Comparison of ENCODE assay signal across 41 cellular contexts in genomic region chr1:22607154-22607553, GRCh38. TPM values are rescaled to one million over a fixed set of nuclear protein-coding genes. Genes with fewer than 3 reads are reported as not detected.
DNase-seq lines count a peak whose midpoint lies in the region; ATAC-seq and TF ChIP-seq lines count a peak whose summit lies in the region.
"Had no signal": no experiment of that assay in that cellular context is flagged by ENCODE, and none has a peak within 500 bp of the region (broad histone marks: within the 10 kb centered on the region; RNA-seq: fewer than 3 reads in every experiment).

No MANE protein-coding gene starts in this region.

- intact Hi-C loops in natural killer cell (cut with micrococcal nuclease) (no loop called here), left ventricle myocardium superior (cut with micrococcal nuclease) (no loop called here)

- no peak for ATAC-seq in natural killer cell treated with Interleukin-12 subunit alpha and Interleukin-12 subunit beta and Interleukin-15 and Interleukin-18, amount 100 ng/mL, for 72 hours
- no peak for ATAC-seq in natural killer cell
- peak; percentile 69 for ATAC-seq in WTC11
- no peak for ATAC-seq in left ventricle myocardium superior
- ATAC-seq: activated naive CD8-positive, alpha-beta T cell treated with anti-CD3 and anti-CD28 coated beads, Interleukin-2, amount 50 U/mL, for 24 hours; body of pancreas; foreskin keratinocyte; mucosa of descending colon had no signal

- no peak overlapping the region for H3K27ac ChIP-seq in substantia nigra (ENCODE audit: low read depth, low read length, poor library complexity, severe bottlenecking)
- H3K27ac ChIP-seq: body of pancreas, esophagus squamous epithelium, foreskin keratinocyte, heart right ventricle, pancreas, skin epidermis had no signal

- H3K27ac Mint-ChIP-seq in natural killer cell treated with Interleukin-12 subunit alpha and Interleukin-12 subunit beta and Interleukin-15 and Interleukin-18, amount 100 ng/mL, for 72 hours: no peak overlapping the region
- H3K27ac Mint-ChIP-seq in natural killer cell: no peak overlapping the region
- no peak overlapping the region for H3K27ac Mint-ChIP-seq in WTC11
- H3K27ac Mint-ChIP-seq: activated CD4-positive, alpha-beta memory T cell treated with anti-CD3 and anti-CD28 coated beads, Interleukin-2, amount 10 ng/mL, durations not matched to agents 7 days and 5 days; activated naive CD8-positive, alpha-beta T cell treated with anti-CD3 and anti-CD28 coated beads, Interleukin-2, amount 50 U/mL, for 24 hours; CD8-positive, alpha-beta memory T cell; HFFc6; nephron; T-helper 1 cell treated with Interleukin-12 subunit alpha and Interleukin-12 subunit beta and Interleukin-4 antibody, amounts not matched to agents 30 μg/mL and 1 μg/mL, for 36 hours had no signal

- peak; percentile 0 for DNase-seq in natural killer cell treated with Interleukin-12 subunit alpha and Interleukin-12 subunit beta and Interleukin-15 and Interleukin-18, amount 100 ng/mL, for 72 hours (ENCODE audit: low spot score)
- DNase-seq in natural killer cell (no peak), WTC11 (ENCODE audit: low spot score) (peak; percentile 63), iPS-NIHi7 (ENCODE audit: extremely low spot score) (peak; percentile 78), left ventricle myocardium superior (no peak), substantia nigra (lab: John Stamatoyannopoulos, UW) (no peak), GM13976 (ENCODE audit: low spot score) (no peak)
- DNase-seq in stimulated activated CD4-positive, alpha-beta T cell treated with anti-CD3 and anti-CD28 coated beads, Interleukin-2, amount 100 ng/mL, for 48 hours: no peak
- DNase-seq: activated CD4-positive, alpha-beta memory T cell treated with anti-CD3 and anti-CD28 coated beads, Interleukin-2, amount 10 ng/mL, durations not matched to agents 7 days and 5 days; activated CD4-positive, alpha-beta T cell treated with anti-CD3 and anti-CD28 coated beads for 1 hour; activated CD8-positive, alpha-beta memory T cell treated with anti-CD3 and anti-CD28 coated beads, Interleukin-2, amount 50 U/mL, for 4 hours; activated naive CD4-positive, alpha-beta T cell; activated naive CD8-positive, alpha-beta T cell treated with anti-CD3 and anti-CD28 coated beads, Interleukin-2, amount 50 U/mL, for 24 hours; BE2C; body of pancreas; CD8-positive, alpha-beta memory T cell; EL; esophagus squamous epithelium; foreskin keratinocyte; heart right ventricle; HFFc6; KG1; kidney glomerular epithelial cell; mucosa of descending colon; NCI-H1105; NCI-H187 treated with DMSO at 0.1 percent for 48 hours; NCI-H2171; NCI-H510A treated with DMSO at 0.1 percent for 48 hours; OCI-M1; pancreas; stimulated activated naive CD4-positive, alpha-beta T cell had no signal

- CTCF ChIA-PET in WTC11 (lab: Charles Lee): interaction anchor here (0.8 to 1.0 kb wide), 3 partner anchors 15 to 35 kb away, joined by 3 to 4 read pairs (median 3); no protein-coding TSS in a partner anchor

- POLR2A ChIA-PET in WTC11 (lab: Charles Lee): no interaction called here

- peaks cover 36 to 58% of the 10 kb centered on the region in 2 donors for H3K27me3 Mint-ChIP-seq in natural killer cell treated with Interleukin-12 subunit alpha and Interleukin-12 subunit beta and Interleukin-15 and Interleukin-18, amount 100 ng/mL, for 72 hours
- H3K27me3 Mint-ChIP-seq in natural killer cell (ENCODE audit: low read depth in 2 of 2) (peaks cover 36 to 62% of the 10 kb centered on the region in 2 donors), WTC11 (ENCODE audit: low read depth) (peaks cover 13% of the 10 kb centered on the region)

- no peak overlapping the region for H3K4me3 Mint-ChIP-seq in natural killer cell treated with Interleukin-12 subunit alpha and Interleukin-12 subunit beta and Interleukin-15 and Interleukin-18, amount 100 ng/mL, for 72 hours
- H3K4me3 Mint-ChIP-seq in natural killer cell (no peak overlapping the region), WTC11 (no peak overlapping the region)
- H3K4me3 Mint-ChIP-seq: activated CD4-positive, alpha-beta memory T cell treated with anti-CD3 and anti-CD28 coated beads, Interleukin-2, amount 10 ng/mL, durations not matched to agents 7 days and 5 days; activated naive CD8-positive, alpha-beta T cell treated with anti-CD3 and anti-CD28 coated beads, Interleukin-2, amount 50 U/mL, for 24 hours; CD8-positive, alpha-beta memory T cell; HFFc6; nephron; T-helper 1 cell treated with Interleukin-12 subunit alpha and Interleukin-12 subunit beta and Interleukin-4 antibody, amounts not matched to agents 30 μg/mL and 1 μg/mL, for 36 hours had no signal

- H3K4me1 Mint-ChIP-seq in natural killer cell treated with Interleukin-12 subunit alpha and Interleukin-12 subunit beta and Interleukin-15 and Interleukin-18, amount 100 ng/mL, for 72 hours (ENCODE audit: low read depth in 2 of 2): no peaks in the 10 kb centered on the region
- no peaks in the 10 kb centered on the region for H3K4me1 Mint-ChIP-seq in natural killer cell
- H3K4me1 Mint-ChIP-seq in WTC11: peaks cover 8% of the 10 kb centered on the region
- H3K4me1 Mint-ChIP-seq: activated CD4-positive, alpha-beta memory T cell treated with anti-CD3 and anti-CD28 coated beads, Interleukin-2, amount 10 ng/mL, durations not matched to agents 7 days and 5 days; activated naive CD8-positive, alpha-beta T cell treated with anti-CD3 and anti-CD28 coated beads, Interleukin-2, amount 50 U/mL, for 24 hours; CD8-positive, alpha-beta memory T cell; nephron had no signal

- no peaks in the 10 kb centered on the region for H3K36me3 Mint-ChIP-seq in natural killer cell treated with Interleukin-12 subunit alpha and Interleukin-12 subunit beta and Interleukin-15 and Interleukin-18, amount 100 ng/mL, for 72 hours
- no peaks in the 10 kb centered on the region for H3K36me3 Mint-ChIP-seq in natural killer cell
- H3K36me3 Mint-ChIP-seq in WTC11: no peaks in the 10 kb centered on the region
- H3K36me3 Mint-ChIP-seq: CD8-positive, alpha-beta memory T cell had no signal

- TF ChIP-seq CTCF in natural killer cell (IDR thresholded peaks at IDR 0.05) (no peak), WTC11 (IDR thresholded peaks at IDR 0.05) (no peak), GM13976 (IDR thresholded peaks at IDR 0.05; ENCODE audit: borderline replicate concordance, control extremely low read depth, extremely low read depth, insufficient read depth, missing control alignments) (no peak)

- in situ Hi-C loops in GM13976 (cut with MboI; ENCODE audit: low sequenced_read_pairs, unreplicated experiment): no loop called here

- H3K9me3 Mint-ChIP-seq in natural killer cell treated with Interleukin-12 subunit alpha and Interleukin-12 subunit beta and Interleukin-15 and Interleukin-18, amount 100 ng/mL, for 72 hours: no peaks in the 10 kb centered on the region
- H3K9me3 Mint-ChIP-seq in natural killer cell (no peaks in the 10 kb centered on the region), WTC11 (no peaks in the 10 kb centered on the region)
- H3K9me3 Mint-ChIP-seq: activated CD4-positive, alpha-beta memory T cell treated with anti-CD3 and anti-CD28 coated beads, Interleukin-2, amount 10 ng/mL, durations not matched to agents 7 days and 5 days; activated naive CD8-positive, alpha-beta T cell treated with anti-CD3 and anti-CD28 coated beads, Interleukin-2, amount 50 U/mL, for 24 hours; CD8-positive, alpha-beta memory T cell; HFFc6; T-helper 1 cell treated with Interleukin-12 subunit alpha and Interleukin-12 subunit beta and Interleukin-4 antibody, amounts not matched to agents 30 μg/mL and 1 μg/mL, for 36 hours had no signal

TF ChIP-seq in WTC11, 78 proteins besides CTCF, POLR2A, EP300 and RAD21:
- no peak for TF ChIP-seq RORB (CRISPR knock-in tag; IDR thresholded peaks at IDR 0.05)
- 0 out of 2 replicates have a peak, but pooled peaks have one; percentile 30 for TF ChIP-seq FOXP4 (CRISPR knock-in tag; IDR thresholded peaks at IDR 0.05)

RNA-seq across cellular contexts. Expression of gene C1QA, which starts 29.3 kb away (rescaled TPM):
- not detected for total RNA-seq in natural killer cell treated with Interleukin-12 subunit alpha and Interleukin-12 subunit beta and Interleukin-15 and Interleukin-18, amount 100 ng/mL, for 72 hours
- 1 to 10 TPM in 1 of 3 donors, under 1 TPM in 1, not detected in 1; 0.43 to 3.9 TPM for total RNA-seq in natural killer cell
- total RNA-seq in WTC11 (2021): 0.50 to 0.92 TPM (median 0.76 TPM) in 3 replicates
- 86.5 TPM for total RNA-seq in left ventricle myocardium superior
- total RNA-seq: activated CD4-positive, alpha-beta memory T cell treated with anti-CD3 and anti-CD28 coated beads, Interleukin-2, amount 10 ng/mL, durations not matched to agents 7 days and 5 days; dermis microvascular lymphatic vessel endothelial cell; foreskin keratinocyte; HFFc6; HT-29; lung microvascular endothelial cell; MCF 10A; renal cortical epithelial cell; SK-MEL-5 had no signal

RNA-seq across cellular contexts. Expression of gene C1QC, which starts 36.3 kb away (rescaled TPM):
- not detected for total RNA-seq in natural killer cell treated with Interleukin-12 subunit alpha and Interleukin-12 subunit beta and Interleukin-15 and Interleukin-18, amount 100 ng/mL, for 72 hours
- total RNA-seq in natural killer cell (under 1 TPM in 1 of 3 donors, not detected in 2; 0.33 TPM), WTC11 (2021) (0.21 to 0.66 TPM (median 0.28 TPM) in 3 replicates), left ventricle myocardium superior (93.5 TPM)
- total RNA-seq: activated CD4-positive, alpha-beta memory T cell treated with anti-CD3 and anti-CD28 coated beads, Interleukin-2, amount 10 ng/mL, durations not matched to agents 7 days and 5 days; dermis microvascular lymphatic vessel endothelial cell; foreskin keratinocyte; HFFc6; HT-29; lung microvascular endothelial cell; MCF 10A; renal cortical epithelial cell; SK-MEL-5 had no signal

RNA-seq across cellular contexts. Expression of gene EPHA8, which starts 43.9 kb away (rescaled TPM):
- not detected for total RNA-seq in natural killer cell treated with Interleukin-12 subunit alpha and Interleukin-12 subunit beta and Interleukin-15 and Interleukin-18, amount 100 ng/mL, for 72 hours
- total RNA-seq in natural killer cell (not detected), WTC11 (2021) (3.8 to 7.1 TPM (median 5.6 TPM) in 3 replicates), left ventricle myocardium superior (not detected)
- total RNA-seq: activated CD4-positive, alpha-beta memory T cell treated with anti-CD3 and anti-CD28 coated beads, Interleukin-2, amount 10 ng/mL, durations not matched to agents 7 days and 5 days; CD8-positive, alpha-beta memory T cell; dermis microvascular lymphatic vessel endothelial cell; foreskin keratinocyte; HFFc6; HT-29; lung microvascular endothelial cell; MCF 10A; mucosa of descending colon; renal cortical epithelial cell; SK-MEL-5; ureter had no signal

RNA-seq across cellular contexts. Expression of gene C1QB, which starts 45.9 kb away (rescaled TPM):
- total RNA-seq in natural killer cell treated with Interleukin-12 subunit alpha and Interleukin-12 subunit beta and Interleukin-15 and Interleukin-18, amount 100 ng/mL, for 72 hours: not detected
- total RNA-seq in natural killer cell (1 to 10 TPM in 1 of 3 donors, under 1 TPM in 1, not detected in 1; 0.70 to 1.3 TPM), WTC11 (2021) (0.61 to 1.1 TPM (median 0.62 TPM) in 3 replicates), left ventricle myocardium superior (102 TPM)
- total RNA-seq: activated CD4-positive, alpha-beta memory T cell treated with anti-CD3 and anti-CD28 coated beads, Interleukin-2, amount 10 ng/mL, durations not matched to agents 7 days and 5 days; dermis microvascular lymphatic vessel endothelial cell; foreskin keratinocyte; HFFc6; HT-29; lung microvascular endothelial cell; MCF 10A; renal cortical epithelial cell; SK-MEL-5 had no signal

Comparison
In these comparisons a context has a peak if more than half of its experiments do, and no peak if none do; other contexts are left out.
1. DNase-seq: peak in natural killer cell treated with Interleukin-12 subunit alpha and Interleukin-12 subunit beta and Interleukin-15 and Interleukin-18, amount 100 ng/mL, for 72 hours (single experiment), WTC11 (single experiment) and iPS-NIHi7 (single experiment); none in natural killer cell (single experiment), left ventricle myocardium superior (single experiment), stimulated activated CD4-positive, alpha-beta T cell treated with anti-CD3 and anti-CD28 coated beads, Interleukin-2, amount 100 ng/mL, for 48 hours (0 of 2), substantia nigra (0 of 49) and GM13976 (single experiment).
2. RNA of gene C1QA, which starts 29.3 kb away (total RNA-seq): 86.5 TPM in left ventricle myocardium superior (single experiment); 0.50 to 0.92 TPM in WTC11, 0.43 to 3.9 TPM in natural killer cell and not detected in natural killer cell treated with Interleukin-12 subunit alpha and Interleukin-12 subunit beta and Interleukin-15 and Interleukin-18, amount 100 ng/mL, for 72 hours; every median in the first group is over 10 times any median in the second.
3. RNA of gene C1QC, which starts 36.3 kb away (total RNA-seq): 93.5 TPM in left ventricle myocardium superior (single experiment); 0.21 to 0.66 TPM in WTC11, 0.33 TPM in natural killer cell and not detected in natural killer cell treated with Interleukin-12 subunit alpha and Interleukin-12 subunit beta and Interleukin-15 and Interleukin-18, amount 100 ng/mL, for 72 hours; every median in the first group is over 10 times any median in the second.